ENCODE assay signal across 8 cellular contexts in genomic region chr17:19647697-19648474, GRCh38. TPM values are rescaled to one million over a fixed set of nuclear protein-coding genes. Genes with fewer than 3 reads are reported as not detected.
DNase-seq lines count a peak whose midpoint lies in the region; ATAC-seq and TF ChIP-seq lines count a peak whose summit lies in the region.

No MANE protein-coding gene starts in this region.

- peak overlapping the region; percentile 71 to 79 (median 78) for H3K4me3 ChIP-seq in fibroblast of lung (replicated peaks in 1 of 4; ENCODE audit: control extremely low read depth in 1 of 4, insufficient read depth in 1 of 4, low read depth in 3 of 4, low read length in 4 of 4)
- H3K4me3 ChIP-seq in muscle layer of duodenum (ENCODE audit: low read depth in 1 of 2, low read length in 2 of 2) = peak overlapping the region; percentile 82 to 96

- peaks cover 12% of the 10 kb centered on the region for H3K4me1 ChIP-seq in fibroblast of lung (ENCODE audit: control insufficient read depth, extremely low read depth, insufficient read depth, low read length)
- H3K4me1 ChIP-seq in muscle layer of duodenum (ENCODE audit: control insufficient read depth in 1 of 2, insufficient read depth in 2 of 2, low read length in 2 of 2) = peaks cover 21 to 40% of the 10 kb centered on the region in 2 donors

- H3K27me3 ChIP-seq in fibroblast of lung (ENCODE audit: control insufficient read depth, insufficient read depth, low read length) (peaks cover 4% of the 10 kb centered on the region), muscle layer of duodenum (ENCODE audit: low read depth, low read length) (no peaks in the 10 kb centered on the region)

- peak; percentile 25 for DNase-seq in AG09319 (ENCODE audit: extremely low read depth, low read depth)
- peak; percentile 80 for DNase-seq in NCI-H748 (lab: John Stamatoyannopoulos, UW; ENCODE audit: unreplicated experiment)
- DNase-seq in activated CD8-positive, alpha-beta memory T cell treated with anti-CD3 and anti-CD28 coated beads, Interleukin-2, amount 50 U/mL, for 48 hours = peak; percentile 76
- DNase-seq in fibroblast of lung (ENCODE audit: low read depth in 2 of 2) = peak; percentile 66 to 68
- DNase-seq in substantia nigra (lab: John Stamatoyannopoulos, UW) = peak in 46 of 49 donors; percentile 32 to 93 (median 67)

- peak; percentile 13 for ATAC-seq in GM18520 (IDR thresholded peaks at IDR 0.05; ENCODE audit: unreplicated experiment)
- peak; percentile 5 for ATAC-seq in HG03108 (IDR thresholded peaks at IDR 0.05; ENCODE audit: unreplicated experiment)

- TF ChIP-seq CTCF in AG09319 (IDR thresholded peaks at IDR 0.05; ENCODE audit: low read depth, low read length) (no peak), fibroblast of lung (conservative IDR thresholded peaks at IDR 0.05 in 1 of 2, IDR thresholded peaks at IDR 0.05 in 1 of 2; ENCODE audit: low read depth in 1 of 2, low read length in 2 of 2) (no peak)

- H3K27ac ChIP-seq in fibroblast of lung (ENCODE audit: insufficient read depth, low read length) = peak overlapping the region; percentile 88
- H3K27ac ChIP-seq in muscle layer of duodenum (ENCODE audit: low read length) = peak overlapping the region; percentile 97
- peak overlapping the region; percentile 99 for H3K27ac ChIP-seq in substantia nigra (ENCODE audit: low read depth, low read length, poor library complexity, severe bottlenecking)

- no peaks in the 10 kb centered on the region for H4K20me1 ChIP-seq in fibroblast of lung (ENCODE audit: control insufficient read depth, extremely low read depth, insufficient read depth, low read length)

- no peaks in the 10 kb centered on the region for H3K79me2 ChIP-seq in fibroblast of lung (ENCODE audit: control insufficient read depth, insufficient read depth, low read length)

- H3K4me2 ChIP-seq in fibroblast of lung (ENCODE audit: extremely low read depth, insufficient read depth, low read length) = peak overlapping the region; percentile 96

- peak overlapping the region; percentile 98 for H2AFZ ChIP-seq in fibroblast of lung (ENCODE audit: low read length)

- peak overlapping the region; percentile 80 for H3K9ac ChIP-seq in fibroblast of lung (ENCODE audit: insufficient read depth, low read length)

- H3K36me3 ChIP-seq in fibroblast of lung (ENCODE audit: control insufficient read depth, insufficient read depth, low read length) = no peaks in the 10 kb centered on the region
- peaks cover 0 to 4% of the 10 kb centered on the region in 2 donors for H3K36me3 ChIP-seq in muscle layer of duodenum (ENCODE audit: control insufficient read depth in 1 of 2, insufficient read depth in 2 of 2, low read length in 2 of 2)

- no peaks in the 10 kb centered on the region for H3K9me3 ChIP-seq in fibroblast of lung (ENCODE audit: control insufficient read depth, insufficient read depth, low read depth, low read length)
- H3K9me3 ChIP-seq in muscle layer of duodenum (ENCODE audit: control insufficient read depth in 1 of 2, low read length in 2 of 2) = no peaks in the 10 kb centered on the region

RNA-seq across cellular contexts. Expression of gene ALDH3A2, which starts 0.7 kb away (rescaled TPM):
- total RNA-seq in fibroblast of lung = 30.2 and 33.1 TPM in 2 replicates
- polyA plus RNA-seq in fibroblast of lung = 8.5 and 14.6 TPM in 2 replicates
- 7.9 and 11.2 TPM in 2 replicates for polyA plus RNA-seq in fibroblast of lung (2012)
- 2.0 and 8.9 TPM in 2 replicates for polyA minus RNA-seq in fibroblast of lung (ENCODE audit: low replicate concordance)

Comparison
In these comparisons a context has a peak if more than half of its experiments do, and no peak if none do; other contexts are left out.
1. Peak in every context shown above with its lines: DNase-seq, ATAC-seq, H3K4me3 ChIP-seq and H3K27ac ChIP-seq.
2. DNase-seq: peak in every context shown above with its lines; median percentile 80 in NCI-H748; 76 in activated CD8-positive, alpha-beta memory T cell treated with anti-CD3 and anti-CD28 coated beads, Interleukin-2, amount 50 U/mL, for 48 hours; 67 in fibroblast of lung; 67 in substantia nigra; 25 in AG09319.